In the genomic region with DNA sequence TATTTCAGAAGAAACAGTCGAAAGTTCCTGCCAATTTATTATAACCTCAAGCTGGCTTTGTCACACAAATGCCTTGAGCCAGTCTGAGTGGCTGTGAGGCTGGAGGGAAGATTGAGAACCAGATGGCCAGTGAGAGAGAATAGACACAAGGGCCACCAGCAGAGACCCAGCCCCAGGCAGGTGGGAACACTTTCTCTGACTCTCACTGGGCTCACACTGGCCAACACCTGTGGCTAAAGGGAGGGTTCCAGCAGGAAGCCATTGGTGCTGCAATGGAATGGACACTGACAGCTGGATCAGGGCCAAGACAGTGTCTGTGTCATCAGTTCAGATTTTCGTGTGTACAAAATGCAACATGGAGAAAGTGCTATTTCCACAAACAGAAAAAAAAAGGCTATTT, we compare ENCODE assay signal across 22 cellular contexts. TPM values are rescaled to one million over a fixed set of nuclear protein-coding genes. Genes with fewer than 3 reads are reported as not detected.
DNase-seq lines count a peak whose midpoint lies in the region; ATAC-seq and TF ChIP-seq lines count a peak whose summit lies in the region.
"Had no signal": no experiment of that assay in that cellular context is flagged by ENCODE, and none has a peak within 500 bp of the region (broad histone marks: within the 10 kb centered on the region; RNA-seq: fewer than 3 reads in every experiment).

No MANE protein-coding gene starts in this region.

- no peaks in the 10 kb centered on the region for H3K9me3 ChIP-seq in mammary epithelial cell (replicated peaks; ENCODE audit: insufficient read depth, low read length)
- H3K9me3 ChIP-seq: BLaER1, Caco-2, MG63 had no signal

- H3K9me3 Mint-ChIP-seq in MCF 10A (ENCODE audit: unreplicated experiment), result no peaks in the 10 kb centered on the region
- H3K9me3 Mint-ChIP-seq in type B pancreatic cell, result no peaks in the 10 kb centered on the region
- H3K9me3 Mint-ChIP-seq: CD4-positive, alpha-beta T cell had no signal

- H3K9ac ChIP-seq in mammary epithelial cell (ENCODE audit: insufficient read depth, low read length), result no peak overlapping the region
- H3K9ac ChIP-seq: BLaER1 had no signal

- in situ Hi-C loops in mammary epithelial cell (cut with MboI; ENCODE audit: low sequenced_read_pairs in 2 of 2), result loop anchor here in 1 of 2 donors (10.0 kb wide), 1 partner anchor 352 kb away; no protein-coding TSS in a partner anchor

- H3K4me1 Mint-ChIP-seq in MCF 10A (ENCODE audit: insufficient read depth, unreplicated experiment) (peaks cover under 1% of the 10 kb centered on the region), type B pancreatic cell (ENCODE audit: unreplicated experiment) (no peaks in the 10 kb centered on the region)

- H3K4me3 Mint-ChIP-seq in MCF 10A (ENCODE audit: unreplicated experiment), result no peak overlapping the region
- no peak overlapping the region for H3K4me3 Mint-ChIP-seq in type B pancreatic cell
- H3K4me3 Mint-ChIP-seq: CD4-positive, alpha-beta T cell had no signal

- peaks cover 16% of the 10 kb centered on the region for H3K27me3 Mint-ChIP-seq in MCF 10A (ENCODE audit: insufficient read depth, unreplicated experiment)
- H3K27me3 Mint-ChIP-seq in type B pancreatic cell, result peaks cover 28% of the 10 kb centered on the region
- H3K27me3 Mint-ChIP-seq: CD4-positive, alpha-beta T cell had no signal

- no peaks in the 10 kb centered on the region for H3K79me2 ChIP-seq in mammary epithelial cell (ENCODE audit: insufficient read depth, low read length)

- H3K27ac ChIP-seq in mammary epithelial cell (ENCODE audit: insufficient read depth, low read depth, low read length), result no peak overlapping the region
- H3K27ac ChIP-seq: BLaER1, PC-9 had no signal

- H4K20me1 ChIP-seq in mammary epithelial cell (ENCODE audit: insufficient read depth, low read length), result no peaks in the 10 kb centered on the region
- H4K20me1 ChIP-seq: BLaER1 had no signal

- POLR2A ChIA-PET in MCF 10A (lab: Yijun Ruan, JAX), result interaction anchor here (1.1 kb wide), 1 partner anchor 16 kb away, joined by 3 read pairs; no protein-coding TSS in a partner anchor

- intact Hi-C loops in MCF 10A (cut with micrococcal nuclease) (no loop called here), mammary epithelial cell (cut with micrococcal nuclease) (no loop called here)

- whole genome bisulfite sequencing in mammary epithelial cell (ENCODE audit: low coverage, missing lambda C conversion rate), result 88% methylated on average over 2 of the region's 2 CpGs

- peaks cover 5% of the 10 kb centered on the region for H3K36me3 Mint-ChIP-seq in MCF 10A (ENCODE audit: insufficient read depth, unreplicated experiment)
- H3K36me3 Mint-ChIP-seq in type B pancreatic cell, result no peaks in the 10 kb centered on the region

- no peak overlapping the region for H3K4me2 ChIP-seq in mammary epithelial cell (ENCODE audit: insufficient read depth, low read depth, low read length)
- H3K4me2 ChIP-seq: BLaER1, PC-9 had no signal

- TF ChIP-seq CTCF in MCF 10A (IDR thresholded peaks at IDR 0.05; ENCODE audit: unreplicated experiment) (no peak), mammary epithelial cell (conservative IDR thresholded peaks at IDR 0.05 in 1 of 2, IDR thresholded peaks at IDR 0.05 in 1 of 2; ENCODE audit: extremely low read depth in 1 of 2, insufficient read depth in 1 of 2, low read depth in 1 of 2, low read length in 2 of 2) (no peak), type B pancreatic cell (conservative IDR thresholded peaks at IDR 0.05) (no peak)

- no peaks in the 10 kb centered on the region for H3K36me3 ChIP-seq in mammary epithelial cell (ENCODE audit: insufficient read depth, low read length)
- H3K36me3 ChIP-seq: BLaER1, MG63 had no signal

- H3K27ac Mint-ChIP-seq in MCF 10A (ENCODE audit: low read depth, unreplicated experiment) (no peak overlapping the region), type B pancreatic cell (no peak overlapping the region)
- H3K27ac Mint-ChIP-seq: CD4-positive, alpha-beta T cell had no signal

- dilution Hi-C loops in mammary epithelial cell (cut with HindIII; ENCODE audit: low sequenced_read_pairs), result no loop called here

- CTCF ChIA-PET in MCF 10A (lab: Yijun Ruan, JAX) (interaction anchor here (0.7 to 8.8 kb wide), 2 partner anchors 287 to 345 kb away, joined by 4 to 181 read pairs; no protein-coding TSS in a partner anchor), mammary epithelial cell (lab: Charles Lee; ENCODE audit: low non-redundant PET) (no interaction called here)

- no peak overlapping the region for H3K4me3 ChIP-seq in mammary epithelial cell (replicated peaks in 1 of 3; ENCODE audit: insufficient read depth in 1 of 3, low read depth in 2 of 3, low read length in 3 of 3)
- H3K4me3 ChIP-seq: BLaER1, MG63, PC-9 had no signal

- H3K27me3 ChIP-seq in mammary epithelial cell (ENCODE audit: insufficient read depth, low read length), result no peaks in the 10 kb centered on the region
- H3K27me3 ChIP-seq: BLaER1, MG63 had no signal

- H2AFZ ChIP-seq in mammary epithelial cell (ENCODE audit: low read depth, low read length), result no peak overlapping the region
- H2AFZ ChIP-seq: PC-9 had no signal

- BruUV-seq in MCF 10A (replicated peaks; lab: Mats Ljungman, UMichigan), result no TSS peak
- no TSS peak for BruUV-seq in mammary epithelial cell (replicated peaks; lab: Mats Ljungman, UMichigan)

- H3K4me1 ChIP-seq in mammary epithelial cell (ENCODE audit: insufficient read depth, low read length), result peaks cover 9% of the 10 kb centered on the region
- H3K4me1 ChIP-seq: Caco-2 had no signal

- DNase-seq in MCF 10A (ENCODE audit: unreplicated experiment) (peak; percentile 17), mammary epithelial cell (no peak), NCI-H146 (lab: John Stamatoyannopoulos, UW) (peak; percentile 94), cerebellar cortex (ENCODE audit: low spot score) (peak; percentile 62), type B pancreatic cell (ENCODE audit: extremely low spot score, unreplicated experiment) (peak; percentile 18), HPDE6-E6E7 (ENCODE audit: extremely low spot score) (no peak), NCI-H345 (lab: John Stamatoyannopoulos, UW) (no peak)
- DNase-seq: Caco-2; CD4-positive, alpha-beta T cell; DND-41; Karpas-422; MG63; NCI-H1436; NCI-H2029; NCI-H2227 treated with DMSO at 0.1 percent for 48 hours; NCI-H510A treated with DMSO at 0.1 percent for 48 hours; PC-9; RPMI8226; SHP77 had no signal

- no peak for ATAC-seq in activated CD4-positive, CD25-positive, alpha-beta regulatory T cell treated with anti-CD3 and anti-CD28 coated beads, Interleukin-2, amount 50 U/mL, for 24 hours

RNA-seq across cellular contexts. Expression of gene LOXHD1, which starts 29.9 kb away (rescaled TPM):
- total RNA-seq in MCF 10A (2022), result not detected in 2 replicates
- total RNA-seq in mammary epithelial cell, result not detected
- not detected for polyA plus RNA-seq in mammary epithelial cell
- polyA minus RNA-seq in mammary epithelial cell, result not detected
- not detected in 2 replicates for total RNA-seq in type B pancreatic cell (ENCODE audit: low replicate concordance)
- total RNA-seq: Caco-2; CD4-positive, alpha-beta T cell; H4; PC-9 had no signal

Comparison
In these comparisons a context has a peak if more than half of its experiments do, and no peak if none do; other contexts are left out.
1. DNase-seq: peak in MCF 10A (single experiment), NCI-H146 (single experiment), cerebellar cortex (single experiment) and type B pancreatic cell (single experiment); none in mammary epithelial cell (single experiment), HPDE6-E6E7 (single experiment) and NCI-H345 (single experiment).